Comparison of ENCODE assay signal across 8 cellular contexts in genomic region chr1:61078611-61079010, GRCh38. TPM values are rescaled to one million over a fixed set of nuclear protein-coding genes. Genes with fewer than 3 reads are reported as not detected.
DNase-seq lines count a peak whose midpoint lies in the region; ATAC-seq, FAIRE-seq and TF ChIP-seq lines count a peak whose summit lies in the region.

No MANE protein-coding gene starts in this region.

- 13% methylated on average over 5 of the region's 5 CpGs; no CpG with 5 or more reads in 1 of the 2 experiments for WGBS in H1 (ENCODE audit: extremely low coverage in 1 of 2, insufficient coverage in 1 of 2, insufficient read length in 1 of 2, insufficient replicate concordance in 2 of 2, low coverage in 1 of 2, low lambda C conversion rate in 2 of 2, missing lambda C conversion rate in 1 of 2), 2 experiments

- peaks cover 0 to 4% of the 10 kb centered on the region in 2 experiments for H4K20me1 ChIP-seq in H1 (replicated peaks in 1 of 2; ENCODE audit: control insufficient read depth in 1 of 2, insufficient read depth in 2 of 2, low read length in 2 of 2)
- H4K20me1 ChIP-seq in neural progenitor cell (ENCODE audit: low read depth) = peaks cover 37% of the 10 kb centered on the region

- no peaks in the 10 kb centered on the region for H3K79me1 ChIP-seq in H1 (ENCODE audit: low read depth, low read length)

- peaks cover 22% of the 10 kb centered on the region for H3K27me3 Mint-ChIP-seq in neural progenitor cell (ENCODE audit: insufficient read depth, low read depth)

- H2AK5ac ChIP-seq in H1 (ENCODE audit: low read depth, low read length) = no peak overlapping the region

- no peak for ATAC-seq in GM21423 (IDR thresholded peaks at IDR 0.05; ENCODE audit: unreplicated experiment)

- H3K4ac ChIP-seq in H1 (replicated peaks; ENCODE audit: insufficient read length, low read depth, low read length) = no peak overlapping the region

- H3K4me2 ChIP-seq in H1 (ENCODE audit: insufficient read depth in 1 of 2, low read depth in 2 of 2, low read length in 2 of 2) (peak overlapping the region; percentile 53 to 76; a peak in 2 of 4 replicates), neural progenitor cell (peak overlapping the region; percentile 85)

- POLR2A ChIA-PET in H1 (lab: Charles Lee; ENCODE audit: partially characterized antibody) = interaction anchor here (1.1 to 2.7 kb wide), 6 partner anchors 14 to 355 kb away, joined by 3 to 12 read pairs (median 5); no protein-coding TSS in a partner anchor

- no peak overlapping the region for H2BK120ac ChIP-seq in H1 (replicated peaks; ENCODE audit: low read depth, low read length)

- peaks cover 45% of the 10 kb centered on the region for H3K4me1 Mint-ChIP-seq in neural progenitor cell

- peaks cover 0 to 4% (median 0%) of the 10 kb centered on the region in 4 experiments; a peak in 1 of 8 replicates for H3K36me3 ChIP-seq in H1 (ENCODE audit: control insufficient read depth in 2 of 4, insufficient read depth in 4 of 4, low read length in 3 of 4)
- no peaks in the 10 kb centered on the region for H3K36me3 ChIP-seq in neural progenitor cell

- no peak overlapping the region for H3K18ac ChIP-seq in H1 (ENCODE audit: extremely low read depth, low read length)

- no peak overlapping the region for H3K56ac ChIP-seq in H1 (replicated peaks; ENCODE audit: insufficient read length, low read depth, low read length)

- H3K14ac ChIP-seq in H1 (ENCODE audit: insufficient read length) = no peak overlapping the region

- peaks cover 13% of the 10 kb centered on the region for H3K23me2 ChIP-seq in H1 (ENCODE audit: low read depth, low read length)

- H3K4me1 ChIP-seq in H1 (replicated peaks in 1 of 4; ENCODE audit: control insufficient read depth in 3 of 4, insufficient read depth in 4 of 4, low read length in 3 of 4) (peaks cover 5 to 23% (median 11%) of the 10 kb centered on the region in 4 experiments; a peak in 5 of 7 replicates), neural progenitor cell (peaks cover 20% of the 10 kb centered on the region)

- no peak for TF ChIP-seq POLR2A in H1 (IDR thresholded peaks at IDR 0.05; ENCODE audit: control extremely low read depth in 1 of 2, low read depth in 2 of 2, low read length in 2 of 2)

- no peaks in the 10 kb centered on the region for H3K9me3 Mint-ChIP-seq in neural progenitor cell

- H3K4me3 ChIP-seq in H1 (ENCODE audit: extremely low read depth in 1 of 4, insufficient read depth in 2 of 4, low read depth in 3 of 4, low read length in 4 of 4) (peak overlapping the region in 1 of 4 experiments; percentile 77; a peak in 2 of 8 replicates), neural progenitor cell (no peak overlapping the region)

- peak overlapping the region; percentile 94 for H3K4me3 Mint-ChIP-seq in neural progenitor cell

- peaks cover 21 to 52% (median 40%) of the 10 kb centered on the region in 4 experiments for H3K27me3 ChIP-seq in H1 (replicated peaks in 1 of 4; ENCODE audit: control insufficient read depth in 3 of 4, extremely low read depth in 1 of 4, insufficient read depth in 3 of 4, low read length in 3 of 4)
- H3K27me3 ChIP-seq in neural progenitor cell = peaks cover 88% of the 10 kb centered on the region

- CTCF ChIA-PET in H1 (lab: Charles Lee; ENCODE audit: partially characterized antibody) = interaction anchor here (0.7 to 7.1 kb wide), 5 partner anchors 24 to 373 kb away, joined by 3 to 65 read pairs (median 4); no protein-coding TSS in a partner anchor

- no peak overlapping the region for H2BK5ac ChIP-seq in H1 (ENCODE audit: low read depth, low read length)

- H3K27ac Mint-ChIP-seq in neural progenitor cell = no peak overlapping the region

- H3F3A ChIP-seq in neural progenitor cell (ENCODE audit: low read depth) = peaks cover 56% of the 10 kb centered on the region

- FAIRE-seq in H1 (lab: Jason Lieb, UNC) = no peak

- H2AFZ ChIP-seq in H1 (ENCODE audit: low read length) (no peak overlapping the region), neural progenitor cell (replicated peaks) (no peak overlapping the region)

- no peak overlapping the region; the same call in 1 of the 2 replicates for H2BK15ac ChIP-seq in H1 (ENCODE audit: low read length)

- TF ChIP-seq RAD21 in H1 (IDR thresholded peaks at IDR 0.05 in 1 of 2, conservative IDR thresholded peaks at IDR 0.05 in 1 of 2; ENCODE audit: low read depth in 2 of 2, low read length in 2 of 2) = no peak

- peak; percentile 27 for DNase-seq in CD1c-positive myeloid dendritic cell (ENCODE audit: extremely low spot score)
- DNase-seq in OCI-M1 (lab: John Stamatoyannopoulos, UW) = peak; percentile 70
- no peak for DNase-seq in H1 (ENCODE audit: low read depth in 1 of 2, low spot score in 2 of 2)
- DNase-seq in neural progenitor cell (ENCODE audit: low spot score) = no peak
- DNase-seq in stimulated activated CD4-positive, alpha-beta T cell treated with anti-CD3 and anti-CD28 coated beads, Interleukin-4, amount 100 ng/mL, for 1 hour = no peak
- DNase-seq in stimulated activated CD8-positive, alpha-beta memory T cell treated with anti-CD3 and anti-CD28 coated beads, Interleukin-4, amount 100 ng/mL, for 48 hours = no peak
- no peak for DNase-seq in stimulated activated CD4-positive, alpha-beta T cell treated with anti-CD3 and anti-CD28 coated beads, Interleukin-2, amount 100 ng/mL, for 24 hours

- no peaks in the 10 kb centered on the region for H3K9me3 ChIP-seq in H1 (ENCODE audit: insufficient read depth in 2 of 2, low read depth in 1 of 2, low read length in 1 of 2)
- H3K9me3 ChIP-seq in neural progenitor cell (ENCODE audit: low read depth) = no peaks in the 10 kb centered on the region

- TF ChIP-seq CTCF in H1 (IDR thresholded peaks at IDR 0.05; ENCODE audit: control extremely low read depth in 1 of 3, insufficient read depth in 1 of 3, low read depth in 1 of 3, low read length in 3 of 3) = no peak
- no peak for TF ChIP-seq CTCF in neural progenitor cell (IDR thresholded peaks at IDR 0.05)

- H3K9ac ChIP-seq in H1 (replicated peaks in 1 of 4; ENCODE audit: extremely low read depth in 1 of 4, low read depth in 3 of 4, low read length in 3 of 4) = no peak overlapping the region
- no peak overlapping the region for H3K9ac ChIP-seq in neural progenitor cell

- H3K27ac ChIP-seq in H1 (ENCODE audit: low read depth, low read length) = no peak overlapping the region
- H3K27ac ChIP-seq in neural progenitor cell = no peak overlapping the region

- no peak overlapping the region for H2BK12ac ChIP-seq in H1 (ENCODE audit: low read depth, low read length)

- H4K8ac ChIP-seq in H1 (ENCODE audit: extremely low read depth, insufficient read depth, low read length) = no peak overlapping the region

- no peak overlapping the region for H4K91ac ChIP-seq in H1 (replicated peaks; ENCODE audit: insufficient read length, low read length)

- TF ChIP-seq EP300 in H1 (IDR thresholded peaks at IDR 0.05; ENCODE audit: borderline replicate concordance in 1 of 2, low read depth in 2 of 2, low read length in 2 of 2) = no peak

- H3K23ac ChIP-seq in H1 (ENCODE audit: insufficient read length) = no peak overlapping the region

- no peak overlapping the region for H2BK20ac ChIP-seq in H1 (ENCODE audit: low read length)

- no peaks in the 10 kb centered on the region for H3K36me3 Mint-ChIP-seq in neural progenitor cell

- no peak overlapping the region for H4K5ac ChIP-seq in H1 (ENCODE audit: insufficient read length, low read depth, low read length)

- H3K79me2 ChIP-seq in H1 (ENCODE audit: control insufficient read depth in 1 of 2, insufficient read depth in 2 of 2, low read length in 2 of 2) (no peaks in the 10 kb centered on the region), neural progenitor cell (ENCODE audit: low read depth) (no peaks in the 10 kb centered on the region)

TF ChIP-seq in H1, 55 proteins besides CTCF, POLR2A, EP300 and RAD21:
- TF ChIP-seq RNF2 (IDR thresholded peaks at IDR 0.05; ENCODE audit: borderline replicate concordance, low read depth, low read length, missing control alignments, poor library complexity, severe bottlenecking) (peak; percentile 36), BRCA1 (IDR thresholded peaks at IDR 0.05; ENCODE audit: low read depth, low read length) (no peak)

RNA-seq across cellular contexts. Expression of gene NFIA, which starts 3.8 kb away (rescaled TPM):
- 1.8 and 2.3 TPM in 2 replicates for total RNA-seq in H1 (2021; fragmentation: NEBNext Ultra II Directional; extraction: Animal tissue kit (Norgen Biotek cat#: 25700))
- polyA plus RNA-seq in H1 (2011; rRNA removed) = 1.4 and 2.3 TPM in 2 replicates
- 1.0 TPM for polyA plus RNA-seq in H1 (2011; cell fraction: cytosol; rRNA removed)
- 2.8 TPM for polyA plus RNA-seq in H1 (2011; cell fraction: nucleus; rRNA removed)
- 1.1 to 1.5 TPM (median 1.3 TPM) in 4 replicates for polyA plus RNA-seq in H1 (2012, experiment 1 of 2)
- polyA plus RNA-seq in H1 (2012, experiment 2 of 2) = 0.25 TPM
- 1.4 TPM for polyA plus RNA-seq in H1 (2013, experiment 1 of 2)
- polyA plus RNA-seq in H1 (2013, experiment 2 of 2) = 1.3 TPM
- 7.0 and 13.4 TPM in 2 replicates for polyA minus RNA-seq in H1 (2011; rRNA and poly(A)+ RNA removed)
- polyA minus RNA-seq in H1 (2011; cell fraction: cytosol; rRNA and poly(A)+ RNA removed) = 4.1 TPM
- 12.6 TPM for polyA minus RNA-seq in H1 (2011; cell fraction: nucleus; rRNA and poly(A)+ RNA removed)
- 1.7 and 5.3 TPM in 2 replicates for total RNA-seq in neural progenitor cell (ENCODE audit: low replicate concordance)

Comparison
In these comparisons a context has a peak if more than half of its experiments do, and no peak if none do; other contexts are left out.
1. DNase-seq: peak in CD1c-positive myeloid dendritic cell (single experiment) and OCI-M1 (single experiment); none in H1 (0 of 2), neural progenitor cell (single experiment), stimulated activated CD4-positive, alpha-beta T cell treated with anti-CD3 and anti-CD28 coated beads, Interleukin-4, amount 100 ng/mL, for 1 hour (single experiment), stimulated activated CD8-positive, alpha-beta memory T cell treated with anti-CD3 and anti-CD28 coated beads, Interleukin-4, amount 100 ng/mL, for 48 hours (single experiment) and stimulated activated CD4-positive, alpha-beta T cell treated with anti-CD3 and anti-CD28 coated beads, Interleukin-2, amount 100 ng/mL, for 24 hours (0 of 2).